In genomic region chr12:113261847-113262470, GRCh38 we compare ENCODE assay signal across 1 cellular context.
TF ChIP-seq lines count a peak whose summit lies in the region.

No MANE protein-coding gene starts in this region.

TF ChIP-seq in IMR-90, 13 proteins besides CTCF, POLR2A, EP300 and RAD21:
- TF ChIP-seq NFE2L2 (IDR thresholded peaks at IDR 0.05; ENCODE audit: low read depth, low read length) (no peak), CHD1 (IDR thresholded peaks at IDR 0.05; ENCODE audit: low read depth, low read length) (no peak), RCOR1 (IDR thresholded peaks at IDR 0.05; ENCODE audit: insufficient replicate concordance, low read length) (no peak), BHLHE40 (IDR thresholded peaks at IDR 0.05; ENCODE audit: low read depth, low read length) (no peak), FOS (IDR thresholded peaks at IDR 0.05; ENCODE audit: low read depth, low read length) (no peak), MXI1 (IDR thresholded peaks at IDR 0.05; ENCODE audit: borderline replicate concordance, low read depth, low read length) (no peak), USF2 (IDR thresholded peaks at IDR 0.05; ENCODE audit: low read depth, low read length) (no peak), ELK1 (IDR thresholded peaks at IDR 0.05; ENCODE audit: borderline replicate concordance, low read depth, low read length) (no peak), SMC3 (IDR thresholded peaks at IDR 0.05; ENCODE audit: low read depth, low read length) (no peak), MAZ (IDR thresholded peaks at IDR 0.05; ENCODE audit: borderline replicate concordance, low read depth, low read length) (no peak)
TF ChIP-seq in IMR-90: peak in this region for 0.
